Comparison of ENCODE assay signal across 18 cellular contexts in the genomic region with DNA sequence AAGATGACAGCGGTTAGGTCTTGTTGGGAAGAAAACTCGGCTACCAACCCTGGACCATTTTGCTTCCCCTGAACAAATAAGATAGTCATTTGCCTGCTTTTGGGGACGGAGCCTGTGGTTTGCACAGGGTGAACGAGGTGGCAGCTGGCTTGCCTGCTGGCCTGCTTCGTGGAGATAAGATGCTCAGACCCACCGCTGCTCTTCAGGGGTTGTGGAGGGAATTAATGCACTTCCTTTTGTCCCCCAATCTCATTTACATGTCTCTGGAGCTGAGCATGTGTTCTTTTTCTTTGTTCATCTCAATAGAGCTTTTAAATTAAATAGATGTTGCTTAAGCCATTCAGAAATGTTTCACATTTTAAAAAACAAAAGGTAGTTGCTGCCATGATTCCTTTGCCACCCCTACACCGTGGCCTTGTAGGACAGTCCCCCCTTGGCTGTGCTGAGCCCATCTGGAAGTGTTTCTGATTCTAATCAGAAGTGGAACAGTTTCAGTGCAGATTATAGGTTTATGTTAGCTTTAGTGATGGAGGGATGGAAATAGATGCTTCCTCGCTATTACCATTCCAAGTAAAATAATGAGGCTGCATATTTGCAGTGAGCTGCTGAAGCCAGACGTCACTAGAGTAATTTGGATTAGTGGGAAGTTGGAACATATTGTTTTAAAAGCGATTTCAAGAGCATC. TPM values are rescaled to one million over a fixed set of nuclear protein-coding genes. Genes with fewer than 3 reads are reported as not detected.
DNase-seq lines count a peak whose midpoint lies in the region; ATAC-seq lines count a peak whose summit lies in the region.
"Had no signal": no experiment of that assay in that cellular context is flagged by ENCODE, and none has a peak within 500 bp of the region (broad histone marks: within the 10 kb centered on the region; RNA-seq: fewer than 3 reads in every experiment).

No MANE protein-coding gene starts in this region.

- peak overlapping the region; percentile 65 for H3K27ac Mint-ChIP-seq in activated naive CD8-positive, alpha-beta T cell treated with anti-CD3 and anti-CD28 coated beads for 36 hours
- H3K27ac Mint-ChIP-seq in natural killer cell treated with Interleukin-12 subunit alpha and Interleukin-12 subunit beta and Interleukin-15 and Interleukin-18, amount 100 ng/mL, for 72 hours: peak overlapping the region in 1 of 2 donors; percentile 8
- H3K27ac Mint-ChIP-seq: HFFc6 had no signal

- no peaks in the 10 kb centered on the region for H3K9me3 Mint-ChIP-seq in activated naive CD8-positive, alpha-beta T cell treated with anti-CD3 and anti-CD28 coated beads for 36 hours
- H3K9me3 Mint-ChIP-seq in natural killer cell treated with Interleukin-12 subunit alpha and Interleukin-12 subunit beta and Interleukin-15 and Interleukin-18, amount 100 ng/mL, for 72 hours: no peaks in the 10 kb centered on the region
- H3K9me3 Mint-ChIP-seq: HFFc6 had no signal

- ATAC-seq in natural killer cell treated with Interleukin-12 subunit alpha and Interleukin-12 subunit beta and Interleukin-15 and Interleukin-18, amount 100 ng/mL, for 72 hours: no peak
- no peak for ATAC-seq in GM19395 (IDR thresholded peaks at IDR 0.05; ENCODE audit: unreplicated experiment)
- ATAC-seq: heart right ventricle had no signal

- DNase-seq in GDM1 (lab: John Stamatoyannopoulos, UW) (peak; percentile 87), NCI-H128 (lab: John Stamatoyannopoulos, UW; ENCODE audit: unreplicated experiment) (peak; percentile 4), HT-29 (ENCODE audit: low spot score) (no peak), NCI-H1092 treated with DMSO at 0.1 percent for 48 hours (lab: John Stamatoyannopoulos, UW) (no peak), kidney tubule cell (ENCODE audit: low spot score) (no peak)
- no peak for DNase-seq in activated naive CD8-positive, alpha-beta T cell treated with anti-CD3 and anti-CD28 coated beads for 36 hours
- DNase-seq in natural killer cell treated with Interleukin-12 subunit alpha and Interleukin-12 subunit beta and Interleukin-15 and Interleukin-18, amount 100 ng/mL, for 72 hours (ENCODE audit: low spot score): peak; percentile 35
- DNase-seq: activated CD4-positive, CD25-positive, alpha-beta regulatory T cell; amygdala; cortex of kidney; esophagus squamous epithelium; heart right ventricle; HFFc6; kidney glomerular epithelial cell; NCI-H226; PC-9; stimulated activated CD4-positive, alpha-beta T cell treated with anti-CD3 and anti-CD28 coated beads, Interleukin-12 subunit alpha, Interleukin-12 subunit beta, amount 100 ng/mL, for 4 hours had no signal

- H3K4me1 Mint-ChIP-seq in activated naive CD8-positive, alpha-beta T cell treated with anti-CD3 and anti-CD28 coated beads for 36 hours: peaks cover 50% of the 10 kb centered on the region
- peaks cover 0 to 16% of the 10 kb centered on the region in 2 donors for H3K4me1 Mint-ChIP-seq in natural killer cell treated with Interleukin-12 subunit alpha and Interleukin-12 subunit beta and Interleukin-15 and Interleukin-18, amount 100 ng/mL, for 72 hours (ENCODE audit: low read depth in 2 of 2)

- H3K27me3 Mint-ChIP-seq in activated naive CD8-positive, alpha-beta T cell treated with anti-CD3 and anti-CD28 coated beads for 36 hours: no peaks in the 10 kb centered on the region
- H3K27me3 Mint-ChIP-seq in natural killer cell treated with Interleukin-12 subunit alpha and Interleukin-12 subunit beta and Interleukin-15 and Interleukin-18, amount 100 ng/mL, for 72 hours: no peaks in the 10 kb centered on the region

- H3K4me3 Mint-ChIP-seq in activated naive CD8-positive, alpha-beta T cell treated with anti-CD3 and anti-CD28 coated beads for 36 hours: no peak overlapping the region
- no peak overlapping the region for H3K4me3 Mint-ChIP-seq in natural killer cell treated with Interleukin-12 subunit alpha and Interleukin-12 subunit beta and Interleukin-15 and Interleukin-18, amount 100 ng/mL, for 72 hours
- H3K4me3 Mint-ChIP-seq: HFFc6 had no signal

- peaks cover 6% of the 10 kb centered on the region for H3K36me3 Mint-ChIP-seq in activated naive CD8-positive, alpha-beta T cell treated with anti-CD3 and anti-CD28 coated beads for 36 hours
- no peaks in the 10 kb centered on the region for H3K36me3 Mint-ChIP-seq in natural killer cell treated with Interleukin-12 subunit alpha and Interleukin-12 subunit beta and Interleukin-15 and Interleukin-18, amount 100 ng/mL, for 72 hours

RNA-seq across cellular contexts. Expression of a gene that starts 25.7 kb away (rescaled TPM):
- 10 to 100 TPM; 29.2 to 34.1 TPM for total RNA-seq in activated naive CD8-positive, alpha-beta T cell treated with anti-CD3 and anti-CD28 coated beads for 36 hours
- 10 to 100 TPM in 1 of 2 donors, 1 to 10 TPM in 1; 6.0 to 19.4 TPM for total RNA-seq in natural killer cell treated with Interleukin-12 subunit alpha and Interleukin-12 subunit beta and Interleukin-15 and Interleukin-18, amount 100 ng/mL, for 72 hours
- total RNA-seq in HT-29 (2014; rRNA removed; shearing (Covaris generic)): not detected in 2 replicates
- total RNA-seq: PC-9 had no signal

Comparison
In these comparisons a context has a peak if more than half of its experiments do, and no peak if none do; other contexts are left out.
1. DNase-seq: peak in GDM1 (single experiment), NCI-H128 (single experiment) and natural killer cell treated with Interleukin-12 subunit alpha and Interleukin-12 subunit beta and Interleukin-15 and Interleukin-18, amount 100 ng/mL, for 72 hours (single experiment); none in activated naive CD8-positive, alpha-beta T cell treated with anti-CD3 and anti-CD28 coated beads for 36 hours (single experiment), HT-29 (single experiment), NCI-H1092 treated with DMSO at 0.1 percent for 48 hours (single experiment) and kidney tubule cell (single experiment).